In genomic region chr2:201114846-201115245, GRCh38 we compare ENCODE assay signal across 8 cellular contexts. TPM values are rescaled to one million over a fixed set of nuclear protein-coding genes. Genes with fewer than 3 reads are reported as not detected.
DNase-seq lines count a peak whose midpoint lies in the region; ATAC-seq, FAIRE-seq and TF ChIP-seq lines count a peak whose summit lies in the region.

No MANE protein-coding gene starts in this region.

- peak overlapping the region; percentile 13 for H3K27ac Mint-ChIP-seq in mesothelial cell of epicardium

- H3K9me2 ChIP-seq in HCT116 (ENCODE audit: insufficient read depth) = no peaks in the 10 kb centered on the region

- H3K4me3 ChIP-seq in HCT116 (replicated peaks in 1 of 2; ENCODE audit: low read depth in 1 of 2, low read length in 2 of 2) = no peak overlapping the region
- peak overlapping the region; percentile 93 for H3K4me3 ChIP-seq in K562

- H3K36me3 Mint-ChIP-seq in mesothelial cell of epicardium = no peaks in the 10 kb centered on the region

- H3K4me1 ChIP-seq in HCT116 (ENCODE audit: control insufficient read depth in 1 of 2, insufficient read depth in 2 of 2, low read length in 2 of 2) (peaks cover 18 to 48% of the 10 kb centered on the region in 2 experiments), K562 (replicated peaks in 1 of 2; ENCODE audit: control insufficient read depth in 2 of 2, insufficient read depth in 2 of 2, low read length in 2 of 2) (peaks cover 5 to 26% of the 10 kb centered on the region in 2 experiments; a peak in 4 of 5 replicates)

- H3K36me3 ChIP-seq in HCT116 (ENCODE audit: control insufficient read depth in 1 of 2, insufficient read depth in 2 of 2, low read length in 2 of 2) (no peaks in the 10 kb centered on the region), K562 (ENCODE audit: control insufficient read depth, insufficient read depth, low read length) (peaks cover 3% of the 10 kb centered on the region; the same call in 1 of the 3 replicates)

- BruUV-seq in HCT116 (replicated peaks; lab: Mats Ljungman, UMichigan) = TSS peak; percentile 47
- TSS peak; percentile 74 for BruUV-seq in K562 (replicated peaks; lab: Mats Ljungman, UMichigan)

- no peaks in the 10 kb centered on the region for H3K9me3 Mint-ChIP-seq in mesothelial cell of epicardium

- H3K4me2 ChIP-seq in HCT116 (ENCODE audit: low read length) = 0 out of 2 replicates have a peak overlapping the region, but pooled peaks have one; percentile 84
- peak overlapping the region; percentile 93 for H3K4me2 ChIP-seq in K562 (ENCODE audit: insufficient read depth, low read length)

- H3K4me3 Mint-ChIP-seq in mesothelial cell of epicardium = peak overlapping the region; percentile 23

- no peak for TF ChIP-seq EP300 in K562 (IDR thresholded peaks at IDR 0.05; ENCODE audit: low read length)

- H3K9me1 ChIP-seq in K562 (ENCODE audit: control insufficient read depth, insufficient read depth, low read length) = no peaks in the 10 kb centered on the region

- H3K9me3 ChIP-seq in HCT116 (ENCODE audit: control insufficient read depth in 1 of 2, insufficient read depth in 1 of 2, low read depth in 1 of 2, low read length in 2 of 2) (no peaks in the 10 kb centered on the region), K562 (replicated peaks; ENCODE audit: control insufficient read depth, insufficient read depth, low read depth, low read length) (no peaks in the 10 kb centered on the region)

- H3K27me3 ChIP-seq in HCT116 (ENCODE audit: insufficient read depth, low read length) (no peaks in the 10 kb centered on the region), K562 (ENCODE audit: control insufficient read depth in 2 of 2, insufficient read depth in 2 of 2, low read length in 2 of 2) (no peaks in the 10 kb centered on the region)

- TF ChIP-seq RAD21 in HCT116 (IDR thresholded peaks at IDR 0.05; ENCODE audit: low read depth) (no peak), K562 (CRISPR knock-in tag; conservative IDR thresholded peaks at IDR 0.05 in 1 of 2, IDR thresholded peaks at IDR 0.05 in 1 of 2) (no peak)

- H3K79me2 ChIP-seq in HCT116 (ENCODE audit: insufficient read depth, low read length) = peaks cover 37% of the 10 kb centered on the region
- peaks cover 62% of the 10 kb centered on the region for H3K79me2 ChIP-seq in K562 (ENCODE audit: control insufficient read depth, insufficient read depth, low read length)

- TF ChIP-seq POLR2A in HCT116 (IDR thresholded peaks at IDR 0.05; ENCODE audit: borderline replicate concordance, extremely low read depth, insufficient read depth, insufficient read length) (no peak), K562 (conservative IDR thresholded peaks at IDR 0.05) (no peak)

- H4K20me1 ChIP-seq in HCT116 (ENCODE audit: insufficient read depth) (no peaks in the 10 kb centered on the region), K562 (replicated peaks; ENCODE audit: control insufficient read depth, insufficient read depth, low read length) (0 out of 2 replicates have a peak, but pooled peaks cover 2% of the 10 kb centered on the region)

- ATAC-seq in HCT116 (no peak), K562 (no peak)

- RAD21 ChIA-PET in HCT116 (lab: Charles Lee; ENCODE audit: low non-redundant PET in 1 of 2, low total read pairs in 2 of 2, uncharacterized antibody in 2 of 2, unreplicated experiment in 2 of 2) = no interaction called here

- H2AFZ ChIP-seq in HCT116 (ENCODE audit: low read depth, low read length, poor library complexity, severe bottlenecking) (no peak overlapping the region), K562 (ENCODE audit: low read depth, low read length) (no peak overlapping the region)

- CTCF ChIA-PET in HCT116 (lab: Charles Lee) (no interaction called here), K562 (lab: Yijun Ruan, JAX; ENCODE audit: low intra/inter-chr PET ratio) (no interaction called here)

- DNase-seq in AG20443 (ENCODE audit: low spot score) = peak; percentile 46
- no peak for DNase-seq in HCT116 (ENCODE audit: low read depth, low spot score)
- peak in 1 of 4 experiments; percentile 25 for DNase-seq in K562 (ENCODE audit: extremely low read depth in 1 of 4, low spot score in 3 of 4)
- no peak for DNase-seq in mesothelial cell of epicardium (ENCODE audit: low spot score in 2 of 2, unreplicated experiment in 2 of 2)
- no peak for DNase-seq in NCI-H82 treated with DMSO at 0.1 percent for 48 hours (lab: John Stamatoyannopoulos, UW; ENCODE audit: unreplicated experiment)
- no peak for DNase-seq in ureter (ENCODE audit: low spot score)
- no peak for DNase-seq in stimulated activated CD4-positive, alpha-beta T cell treated with anti-CD3 and anti-CD28 coated beads, Interleukin-12 subunit alpha, Interleukin-12 subunit beta, amount 100 ng/mL, for 4 hours
- no peak for DNase-seq in AG08396 (ENCODE audit: low spot score)

- no peak for TF ChIP-seq CTCF in HCT116 (IDR thresholded peaks at IDR 0.05 in 2 of 3, conservative IDR thresholded peaks at IDR 0.05 in 1 of 3; ENCODE audit: borderline replicate concordance in 1 of 3, insufficient read depth in 1 of 3, low read depth in 2 of 3, low read length in 2 of 3)
- no peak for TF ChIP-seq CTCF in K562 (IDR thresholded peaks at IDR 0.05 in 2 of 3, conservative IDR thresholded peaks at IDR 0.05 in 1 of 3; ENCODE audit: insufficient read depth in 2 of 3, low read depth in 1 of 3, low read length in 3 of 3)
- TF ChIP-seq CTCF in mesothelial cell of epicardium (IDR thresholded peaks at IDR 0.05; ENCODE audit: unreplicated experiment) = no peak

- POLR2A ChIA-PET in HCT116 (lab: Charles Lee) = interaction anchor here (2.2 kb wide), 1 partner anchor 35 kb away, joined by 8 read pairs; no protein-coding TSS in a partner anchor
- POLR2A ChIA-PET in K562 (lab: Yijun Ruan, JAX) = interaction anchor here (0.7 to 2.6 kb wide), 4 partner anchors 9 to 68 kb away, joined by 4 to 12 read pairs (median 6); partner anchors contain the start of gene CASP10

- no peak for FAIRE-seq in K562 (lab: Jason Lieb, UNC)

- H3K27ac ChIP-seq in HCT116 (ENCODE audit: low read depth, low read length) (no peak overlapping the region), K562 (ENCODE audit: extremely low read depth, low read depth, low read length) (peak overlapping the region; percentile 98)

- intact Hi-C loops in HCT116 (cut with micrococcal nuclease) (no loop called here), K562 (cut with micrococcal nuclease) (loop anchor here (5.0 kb wide), 1 partner anchor 292 kb away; no protein-coding TSS in a partner anchor)

- peaks cover 14% of the 10 kb centered on the region for H3K4me1 Mint-ChIP-seq in mesothelial cell of epicardium

- in situ Hi-C loops in K562 (cut with MboI) = no loop called here

- H3K9ac ChIP-seq in HCT116 (ENCODE audit: low read length) = no peak overlapping the region
- H3K9ac ChIP-seq in K562 (ENCODE audit: insufficient read depth in 1 of 2, low read depth in 2 of 2, low read length in 2 of 2) = peak overlapping the region; percentile 84 to 94; a peak in 3 of 4 replicates

- H3K27me3 Mint-ChIP-seq in mesothelial cell of epicardium (ENCODE audit: low read depth) = no peaks in the 10 kb centered on the region

RNA-seq across cellular contexts. Expression of gene CFLAR, which starts 1.1 kb away (rescaled TPM):
- 35.6 TPM for total RNA-seq in HCT116 (2021; ENCODE audit: unreplicated experiment)
- polyA plus RNA-seq in HCT116 (2012) = 19.8 and 21.2 TPM in 2 replicates
- total RNA-seq in K562 (2011; cell fraction: chromatin; rRNA removed; ENCODE audit: low replicate concordance) = 362 and 472 TPM in 2 replicates
- 167 and 172 TPM in 2 replicates for total RNA-seq in K562 (2011; cell fraction: nucleolus; rRNA removed)
- 230 and 255 TPM in 2 replicates for total RNA-seq in K562 (2011; cell fraction: nucleoplasm; rRNA removed)
- 46.0 and 48.6 TPM in 2 replicates for total RNA-seq in K562 (2014; rRNA removed)
- total RNA-seq in K562 (2014; rRNA removed; fragmentation: Illumina TruSeq; extraction: Trizol) = 73.6 and 95.3 TPM in 2 replicates
- total RNA-seq in K562 (2015; rRNA removed; fragmentation: Illumina TruSeq; extraction: Trizol) = 32.9 and 39.4 TPM in 2 replicates
- total RNA-seq in K562 (2021) = 66.4 and 78.4 TPM in 2 replicates
- 55.5 and 102 TPM in 2 replicates for polyA plus RNA-seq in K562 (2011; rRNA removed)
- polyA plus RNA-seq in K562 (2011; cell fraction: cytosol; rRNA removed) = 42.6 and 44.2 TPM in 2 replicates
- polyA plus RNA-seq in K562 (2011; cell fraction: nucleus; rRNA removed) = 65.0 and 100 TPM in 2 replicates
- 48.8 and 58.4 TPM in 2 replicates for polyA plus RNA-seq in K562 (2012)
- polyA plus RNA-seq in K562 (2014; fragmentation: Illumina TruSeq; extraction: Trizol) = 54.0 and 55.1 TPM in 2 replicates
- polyA plus RNA-seq in K562 (2014; fragmentation: Nextera tagmentation; extraction: Ambion mirVana) = 10 to 100 TPM; 27.5 to 30.3 TPM
- polyA plus RNA-seq in K562 (2014; rRNA removed) = 45.6 and 55.9 TPM in 2 replicates
- 142 and 164 TPM in 2 replicates for polyA minus RNA-seq in K562 (2011; rRNA and poly(A)+ RNA removed)
- 41.0 and 53.7 TPM in 2 replicates for polyA minus RNA-seq in K562 (2011; cell fraction: cytosol; rRNA and poly(A)+ RNA removed)
- 135 and 142 TPM in 2 replicates for polyA minus RNA-seq in K562 (2011; cell fraction: nucleus; rRNA and poly(A)+ RNA removed)
- total RNA-seq in mesothelial cell of epicardium = 37.0 to 43.9 TPM (median 40.8 TPM) in 3 replicates
- 187 TPM for total RNA-seq in ureter

RNA-seq across cellular contexts. Expression of gene NDUFB3, which starts 43.0 kb away (rescaled TPM):
- total RNA-seq in HCT116 (2021; ENCODE audit: unreplicated experiment) (94.6 TPM), K562 (2014; rRNA removed) (116 and 156 TPM in 2 replicates), K562 (2014; rRNA removed; fragmentation: Illumina TruSeq; extraction: Trizol) (202 and 209 TPM in 2 replicates), K562 (2015; rRNA removed; fragmentation: Illumina TruSeq; extraction: Trizol) (138 and 152 TPM in 2 replicates), K562 (2021) (127 and 142 TPM in 2 replicates), mesothelial cell of epicardium (50.7 to 55.4 TPM (median 53.3 TPM) in 3 replicates), ureter (83.9 TPM)
- 44.9 and 56.2 TPM in 2 replicates for polyA plus RNA-seq in HCT116 (2012)
- 4.1 and 9.5 TPM in 2 replicates for total RNA-seq in K562 (2011; cell fraction: chromatin; rRNA removed; ENCODE audit: low replicate concordance)
- 6.4 and 7.8 TPM in 2 replicates for total RNA-seq in K562 (2011; cell fraction: nucleolus; rRNA removed)
- total RNA-seq in K562 (2011; cell fraction: nucleoplasm; rRNA removed) = 11.7 and 11.8 TPM in 2 replicates
- polyA plus RNA-seq in K562 (2011; rRNA removed) (121 and 152 TPM in 2 replicates), K562 (2014; fragmentation: Illumina TruSeq; extraction: Trizol) (126 and 130 TPM in 2 replicates), K562 (2014; fragmentation: Nextera tagmentation; extraction: Ambion mirVana) (100 to 1,000 TPM; 679 to 786 TPM), K562 (2014; rRNA removed) (230 and 235 TPM in 2 replicates)
- polyA plus RNA-seq in K562 (2011; cell fraction: cytosol; rRNA removed) = 21.4 and 72.0 TPM in 2 replicates
- 13.2 and 33.7 TPM in 2 replicates for polyA plus RNA-seq in K562 (2011; cell fraction: nucleus; rRNA removed)
- polyA plus RNA-seq in K562 (2012) = 97.7 and 221 TPM in 2 replicates
- polyA minus RNA-seq in K562 (2011; rRNA and poly(A)+ RNA removed) = 53.1 and 53.6 TPM in 2 replicates
- polyA minus RNA-seq in K562 (2011; cell fraction: cytosol; rRNA and poly(A)+ RNA removed) = 14.2 and 17.0 TPM in 2 replicates
- 4.7 and 12.2 TPM in 2 replicates for polyA minus RNA-seq in K562 (2011; cell fraction: nucleus; rRNA and poly(A)+ RNA removed)

RNA-seq across cellular contexts. Expression of gene HYCC2, which starts 43.4 kb away (rescaled TPM):
- 9.9 TPM for total RNA-seq in HCT116 (2021; ENCODE audit: unreplicated experiment)
- polyA plus RNA-seq in HCT116 (2012) = 1.4 and 2.0 TPM in 2 replicates
- 36.2 and 109 TPM in 2 replicates for total RNA-seq in K562 (2011; cell fraction: chromatin; rRNA removed; ENCODE audit: low replicate concordance)
- 18.8 and 22.1 TPM in 2 replicates for total RNA-seq in K562 (2011; cell fraction: nucleolus; rRNA removed)
- total RNA-seq in K562 (2011; cell fraction: nucleoplasm; rRNA removed) = 55.3 and 96.3 TPM in 2 replicates
- total RNA-seq in K562 (2014; rRNA removed) = 5.4 TPM in 2 replicates
- 15.6 and 16.9 TPM in 2 replicates for total RNA-seq in K562 (2014; rRNA removed; fragmentation: Illumina TruSeq; extraction: Trizol)
- total RNA-seq in K562 (2015; rRNA removed; fragmentation: Illumina TruSeq; extraction: Trizol) = 11.1 and 12.8 TPM in 2 replicates
- total RNA-seq in K562 (2021) = 18.9 and 20.0 TPM in 2 replicates
- polyA plus RNA-seq in K562 (2011; rRNA removed) = 12.2 and 14.9 TPM in 2 replicates
- polyA plus RNA-seq in K562 (2011; cell fraction: cytosol; rRNA removed) = 2.4 and 4.6 TPM in 2 replicates
- 12.1 and 15.4 TPM in 2 replicates for polyA plus RNA-seq in K562 (2011; cell fraction: nucleus; rRNA removed)
- 3.8 TPM in 2 replicates for polyA plus RNA-seq in K562 (2012)
- polyA plus RNA-seq in K562 (2014; fragmentation: Illumina TruSeq; extraction: Trizol) = 6.3 and 8.5 TPM in 2 replicates
- 1 to 10 TPM; 7.5 to 9.8 TPM for polyA plus RNA-seq in K562 (2014; fragmentation: Nextera tagmentation; extraction: Ambion mirVana)
- 5.2 and 5.5 TPM in 2 replicates for polyA plus RNA-seq in K562 (2014; rRNA removed)
- polyA minus RNA-seq in K562 (2011; rRNA and poly(A)+ RNA removed) = 33.9 and 39.3 TPM in 2 replicates
- 8.9 and 12.0 TPM in 2 replicates for polyA minus RNA-seq in K562 (2011; cell fraction: cytosol; rRNA and poly(A)+ RNA removed)
- polyA minus RNA-seq in K562 (2011; cell fraction: nucleus; rRNA and poly(A)+ RNA removed) = 23.7 and 39.7 TPM in 2 replicates
- total RNA-seq in mesothelial cell of epicardium = 18.9 to 20.3 TPM (median 19.1 TPM) in 3 replicates
- total RNA-seq in ureter = 34.2 TPM
